1 cellular context compared by ENCODE assay signal in the genomic region with DNA sequence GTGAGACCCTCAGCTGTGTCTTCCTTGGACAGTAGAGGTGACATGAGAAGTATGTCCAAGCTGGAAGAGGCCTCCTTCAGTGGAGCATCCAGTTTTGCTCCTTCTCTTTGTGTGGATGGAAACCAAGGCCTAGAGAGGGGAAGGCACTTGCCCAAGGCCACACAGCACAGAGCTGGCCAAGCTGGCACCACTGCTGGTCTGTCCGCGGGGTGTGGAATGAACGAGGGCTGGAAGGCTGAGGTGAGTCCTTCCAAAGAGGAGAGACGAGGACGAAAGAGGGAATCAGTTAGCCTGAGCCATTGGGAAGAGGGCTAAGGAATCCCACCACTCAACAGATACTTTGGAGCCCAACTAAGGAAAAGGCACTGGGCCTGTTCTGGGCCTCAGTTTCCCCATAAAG.
TF ChIP-seq lines count a peak whose summit lies in the region.

No MANE protein-coding gene starts in this region.

TF ChIP-seq in A549, 52 proteins besides CTCF, POLR2A, EP300 and RAD21:
- no peak for TF ChIP-seq SMC3 (IDR thresholded peaks at IDR 0.05)
- TF ChIP-seq HEYL (CRISPR knock-in tag; IDR thresholded peaks at IDR 0.05), result no peak
- TF ChIP-seq, protein P1, sequence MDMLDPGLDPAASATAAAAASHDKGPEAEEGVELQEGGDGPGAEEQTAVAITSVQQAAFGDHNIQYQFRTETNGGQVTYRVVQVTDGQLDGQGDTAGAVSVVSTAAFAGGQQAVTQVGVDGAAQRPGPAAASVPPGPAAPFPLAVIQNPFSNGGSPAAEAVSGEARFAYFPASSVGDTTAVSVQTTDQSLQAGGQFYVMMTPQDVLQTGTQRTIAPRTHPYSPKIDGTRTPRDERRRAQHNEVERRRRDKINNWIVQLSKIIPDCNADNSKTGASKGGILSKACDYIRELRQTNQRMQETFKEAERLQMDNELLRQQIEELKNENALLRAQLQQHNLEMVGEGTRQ (IDR thresholded peaks at IDR 0.05), result no peak
- TF ChIP-seq NPAS2 (CRISPR knock-in tag; IDR thresholded peaks at IDR 0.05; ENCODE audit: borderline replicate concordance), result no peak
